Comparison of ENCODE assay signal across 1 cellular context in the genomic region with DNA sequence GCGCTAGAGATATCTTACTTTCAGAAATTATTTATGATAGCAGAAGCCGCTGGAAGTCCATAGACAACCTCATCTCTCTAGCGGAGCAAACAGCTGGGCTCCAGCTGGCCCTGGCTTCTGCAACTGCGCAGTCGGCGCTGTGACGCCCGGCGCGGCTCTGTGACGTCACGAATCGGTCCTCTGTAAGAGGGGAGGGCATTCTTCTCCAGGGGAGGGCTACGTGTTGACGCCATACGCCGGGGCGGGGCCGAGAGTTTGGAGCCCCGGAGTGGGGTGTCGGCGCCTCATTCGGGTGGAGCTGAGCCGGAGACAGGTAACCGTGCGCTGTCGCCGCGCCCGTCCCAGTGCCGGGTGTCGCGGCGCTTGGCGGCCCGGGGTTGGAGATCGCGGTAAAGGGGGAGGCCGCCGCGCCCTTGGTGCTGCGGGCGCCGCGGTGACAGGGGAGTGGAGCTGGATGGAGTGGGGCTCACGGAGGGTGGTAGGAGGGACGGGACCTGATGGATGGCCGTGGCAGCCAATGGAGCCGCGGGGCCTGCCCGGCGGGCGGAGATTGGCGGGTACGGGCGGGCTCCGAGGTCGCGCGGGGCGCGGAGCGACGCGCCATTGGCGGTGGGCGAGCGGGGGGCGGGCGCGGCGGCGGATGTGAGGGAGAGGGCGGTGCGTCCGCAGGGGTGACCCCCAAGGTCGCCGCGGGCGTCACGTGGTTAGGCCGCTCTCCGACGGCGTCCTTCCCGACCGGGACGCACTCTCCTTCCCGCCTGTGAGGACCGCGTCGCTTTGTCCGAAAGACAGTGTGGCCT.
TF ChIP-seq lines count a peak whose summit lies in the region.

A gene (plus strand): TSS at position 287 of the 800 bp plus-strand sequence. CDS start 17,717 bp downstream, outside the sequence.

TF ChIP-seq in WTC11, 78 proteins besides CTCF, POLR2A, EP300 and RAD21 (continued from another document and continues in another):
- TF ChIP-seq, protein P1, sequence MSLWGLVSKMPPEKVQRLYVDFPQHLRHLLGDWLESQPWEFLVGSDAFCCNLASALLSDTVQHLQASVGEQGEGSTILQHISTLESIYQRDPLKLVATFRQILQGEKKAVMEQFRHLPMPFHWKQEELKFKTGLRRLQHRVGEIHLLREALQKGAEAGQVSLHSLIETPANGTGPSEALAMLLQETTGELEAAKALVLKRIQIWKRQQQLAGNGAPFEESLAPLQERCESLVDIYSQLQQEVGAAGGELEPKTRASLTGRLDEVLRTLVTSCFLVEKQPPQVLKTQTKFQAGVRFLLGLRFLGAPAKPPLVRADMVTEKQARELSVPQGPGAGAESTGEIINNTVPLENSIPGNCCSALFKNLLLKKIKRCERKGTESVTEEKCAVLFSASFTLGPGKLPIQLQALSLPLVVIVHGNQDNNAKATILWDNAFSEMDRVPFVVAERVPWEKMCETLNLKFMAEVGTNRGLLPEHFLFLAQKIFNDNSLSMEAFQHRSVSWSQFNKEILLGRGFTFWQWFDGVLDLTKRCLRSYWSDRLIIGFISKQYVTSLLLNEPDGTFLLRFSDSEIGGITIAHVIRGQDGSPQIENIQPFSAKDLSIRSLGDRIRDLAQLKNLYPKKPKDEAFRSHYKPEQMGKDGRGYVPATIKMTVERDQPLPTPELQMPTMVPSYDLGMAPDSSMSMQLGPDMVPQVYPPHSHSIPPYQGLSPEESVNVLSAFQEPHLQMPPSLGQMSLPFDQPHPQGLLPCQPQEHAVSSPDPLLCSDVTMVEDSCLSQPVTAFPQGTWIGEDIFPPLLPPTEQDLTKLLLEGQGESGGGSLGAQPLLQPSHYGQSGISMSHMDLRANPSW (CRISPR knock-in tag; conservative IDR thresholded peaks at IDR 0.05; ENCODE audit: low read depth): no peak
- no peak for TF ChIP-seq JUN (CRISPR knock-in tag; IDR thresholded peaks at IDR 0.05)
- peak; percentile 90 for TF ChIP-seq SP1 (CRISPR knock-in tag; conservative IDR thresholded peaks at IDR 0.05)
- TF ChIP-seq TEAD4 (CRISPR knock-in tag; IDR thresholded peaks at IDR 0.05): no peak
- TF ChIP-seq, protein P2, sequence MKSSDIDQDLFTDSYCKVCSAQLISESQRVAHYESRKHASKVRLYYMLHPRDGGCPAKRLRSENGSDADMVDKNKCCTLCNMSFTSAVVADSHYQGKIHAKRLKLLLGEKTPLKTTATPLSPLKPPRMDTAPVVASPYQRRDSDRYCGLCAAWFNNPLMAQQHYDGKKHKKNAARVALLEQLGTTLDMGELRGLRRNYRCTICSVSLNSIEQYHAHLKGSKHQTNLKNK (CRISPR knock-in tag; IDR thresholded peaks at IDR 0.05): no peak
- TF ChIP-seq SMAD4 (CRISPR knock-in tag; IDR thresholded peaks at IDR 0.05): no peak
- TF ChIP-seq, protein P3, sequence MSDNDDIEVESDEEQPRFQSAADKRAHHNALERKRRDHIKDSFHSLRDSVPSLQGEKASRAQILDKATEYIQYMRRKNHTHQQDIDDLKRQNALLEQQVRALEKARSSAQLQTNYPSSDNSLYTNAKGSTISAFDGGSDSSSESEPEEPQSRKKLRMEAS (CRISPR knock-in tag; IDR thresholded peaks at IDR 0.05): peak; percentile 91
- TF ChIP-seq NR2C2 (CRISPR knock-in tag; IDR thresholded peaks at IDR 0.05): no peak
- TF ChIP-seq ESRRA (CRISPR knock-in tag; IDR thresholded peaks at IDR 0.05; ENCODE audit: borderline replicate concordance): peak; percentile 98
- TF ChIP-seq, protein P4, sequence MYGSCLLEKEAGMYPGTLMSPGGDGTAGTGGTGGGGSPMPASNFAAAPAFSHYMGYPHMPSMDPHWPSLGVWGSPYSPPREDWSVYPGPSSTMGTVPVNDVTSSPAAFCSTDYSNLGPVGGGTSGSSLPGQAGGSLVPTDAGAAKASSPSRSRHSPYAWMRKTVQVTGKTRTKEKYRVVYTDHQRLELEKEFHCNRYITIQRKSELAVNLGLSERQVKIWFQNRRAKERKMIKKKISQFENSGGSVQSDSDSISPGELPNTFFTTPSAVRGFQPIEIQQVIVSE (CRISPR knock-in tag; IDR thresholded peaks at IDR 0.05; ENCODE audit: borderline replicate concordance): no peak
- TF ChIP-seq EMX1 (CRISPR knock-in tag; IDR thresholded peaks at IDR 0.05): no peak
- no peak for TF ChIP-seq PRRX2 (CRISPR knock-in tag; IDR thresholded peaks at IDR 0.05)
- peak; percentile 71; the same call in 1 of the 2 replicates for TF ChIP-seq FOXK1 (CRISPR knock-in tag; IDR thresholded peaks at IDR 0.05)
- TF ChIP-seq, protein P5, sequence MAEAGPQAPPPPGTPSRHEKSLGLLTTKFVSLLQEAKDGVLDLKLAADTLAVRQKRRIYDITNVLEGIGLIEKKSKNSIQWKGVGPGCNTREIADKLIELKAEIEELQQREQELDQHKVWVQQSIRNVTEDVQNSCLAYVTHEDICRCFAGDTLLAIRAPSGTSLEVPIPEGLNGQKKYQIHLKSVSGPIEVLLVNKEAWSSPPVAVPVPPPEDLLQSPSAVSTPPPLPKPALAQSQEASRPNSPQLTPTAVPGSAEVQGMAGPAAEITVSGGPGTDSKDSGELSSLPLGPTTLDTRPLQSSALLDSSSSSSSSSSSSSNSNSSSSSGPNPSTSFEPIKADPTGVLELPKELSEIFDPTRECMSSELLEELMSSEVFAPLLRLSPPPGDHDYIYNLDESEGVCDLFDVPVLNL (CRISPR knock-in tag; IDR thresholded peaks at IDR 0.05; ENCODE audit: borderline replicate concordance, low read depth): no peak
- TF ChIP-seq ZNF263 (CRISPR knock-in tag; IDR thresholded peaks at IDR 0.05; ENCODE audit: low read depth): no peak
- TF ChIP-seq NR3C1 (CRISPR knock-in tag; conservative IDR thresholded peaks at IDR 0.05; ENCODE audit: low read depth): no peak
- no peak for TF ChIP-seq ELF4 (CRISPR knock-in tag; IDR thresholded peaks at IDR 0.05; ENCODE audit: low read depth)
- no peak for TF ChIP-seq JAZF1 (CRISPR knock-in tag; IDR thresholded peaks at IDR 0.05)
- TF ChIP-seq, protein P6, sequence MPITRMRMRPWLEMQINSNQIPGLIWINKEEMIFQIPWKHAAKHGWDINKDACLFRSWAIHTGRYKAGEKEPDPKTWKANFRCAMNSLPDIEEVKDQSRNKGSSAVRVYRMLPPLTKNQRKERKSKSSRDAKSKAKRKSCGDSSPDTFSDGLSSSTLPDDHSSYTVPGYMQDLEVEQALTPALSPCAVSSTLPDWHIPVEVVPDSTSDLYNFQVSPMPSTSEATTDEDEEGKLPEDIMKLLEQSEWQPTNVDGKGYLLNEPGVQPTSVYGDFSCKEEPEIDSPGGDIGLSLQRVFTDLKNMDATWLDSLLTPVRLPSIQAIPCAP (CRISPR knock-in tag; IDR thresholded peaks at IDR 0.05): no peak
- TF ChIP-seq, protein P7, sequence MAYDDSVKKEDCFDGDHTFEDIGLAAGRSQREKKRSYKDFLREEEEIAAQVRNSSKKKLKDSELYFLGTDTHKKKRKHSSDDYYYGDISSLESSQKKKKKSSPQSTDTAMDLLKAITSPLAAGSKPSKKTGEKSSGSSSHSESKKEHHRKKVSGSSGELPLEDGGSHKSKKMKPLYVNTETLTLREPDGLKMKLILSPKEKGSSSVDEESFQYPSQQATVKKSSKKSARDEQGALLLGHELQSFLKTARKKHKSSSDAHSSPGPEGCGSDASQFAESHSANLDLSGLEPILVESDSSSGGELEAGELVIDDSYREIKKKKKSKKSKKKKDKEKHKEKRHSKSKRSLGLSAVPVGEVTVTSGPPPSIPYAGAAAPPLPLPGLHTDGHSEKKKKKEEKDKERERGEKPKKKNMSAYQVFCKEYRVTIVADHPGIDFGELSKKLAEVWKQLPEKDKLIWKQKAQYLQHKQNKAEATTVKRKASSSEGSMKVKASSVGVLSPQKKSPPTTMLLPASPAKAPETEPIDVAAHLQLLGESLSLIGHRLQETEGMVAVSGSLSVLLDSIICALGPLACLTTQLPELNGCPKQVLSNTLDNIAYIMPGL (CRISPR knock-in tag; IDR thresholded peaks at IDR 0.05): no peak
- TF ChIP-seq, protein P8, sequence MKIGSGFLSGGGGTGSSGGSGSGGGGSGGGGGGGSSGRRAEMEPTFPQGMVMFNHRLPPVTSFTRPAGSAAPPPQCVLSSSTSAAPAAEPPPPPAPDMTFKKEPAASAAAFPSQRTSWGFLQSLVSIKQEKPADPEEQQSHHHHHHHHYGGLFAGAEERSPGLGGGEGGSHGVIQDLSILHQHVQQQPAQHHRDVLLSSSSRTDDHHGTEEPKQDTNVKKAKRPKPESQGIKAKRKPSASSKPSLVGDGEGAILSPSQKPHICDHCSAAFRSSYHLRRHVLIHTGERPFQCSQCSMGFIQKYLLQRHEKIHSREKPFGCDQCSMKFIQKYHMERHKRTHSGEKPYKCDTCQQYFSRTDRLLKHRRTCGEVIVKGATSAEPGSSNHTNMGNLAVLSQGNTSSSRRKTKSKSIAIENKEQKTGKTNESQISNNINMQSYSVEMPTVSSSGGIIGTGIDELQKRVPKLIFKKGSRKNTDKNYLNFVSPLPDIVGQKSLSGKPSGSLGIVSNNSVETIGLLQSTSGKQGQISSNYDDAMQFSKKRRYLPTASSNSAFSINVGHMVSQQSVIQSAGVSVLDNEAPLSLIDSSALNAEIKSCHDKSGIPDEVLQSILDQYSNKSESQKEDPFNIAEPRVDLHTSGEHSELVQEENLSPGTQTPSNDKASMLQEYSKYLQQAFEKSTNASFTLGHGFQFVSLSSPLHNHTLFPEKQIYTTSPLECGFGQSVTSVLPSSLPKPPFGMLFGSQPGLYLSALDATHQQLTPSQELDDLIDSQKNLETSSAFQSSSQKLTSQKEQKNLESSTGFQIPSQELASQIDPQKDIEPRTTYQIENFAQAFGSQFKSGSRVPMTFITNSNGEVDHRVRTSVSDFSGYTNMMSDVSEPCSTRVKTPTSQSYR (CRISPR knock-in tag; IDR thresholded peaks at IDR 0.05): no peak
- TF ChIP-seq, protein P9, sequence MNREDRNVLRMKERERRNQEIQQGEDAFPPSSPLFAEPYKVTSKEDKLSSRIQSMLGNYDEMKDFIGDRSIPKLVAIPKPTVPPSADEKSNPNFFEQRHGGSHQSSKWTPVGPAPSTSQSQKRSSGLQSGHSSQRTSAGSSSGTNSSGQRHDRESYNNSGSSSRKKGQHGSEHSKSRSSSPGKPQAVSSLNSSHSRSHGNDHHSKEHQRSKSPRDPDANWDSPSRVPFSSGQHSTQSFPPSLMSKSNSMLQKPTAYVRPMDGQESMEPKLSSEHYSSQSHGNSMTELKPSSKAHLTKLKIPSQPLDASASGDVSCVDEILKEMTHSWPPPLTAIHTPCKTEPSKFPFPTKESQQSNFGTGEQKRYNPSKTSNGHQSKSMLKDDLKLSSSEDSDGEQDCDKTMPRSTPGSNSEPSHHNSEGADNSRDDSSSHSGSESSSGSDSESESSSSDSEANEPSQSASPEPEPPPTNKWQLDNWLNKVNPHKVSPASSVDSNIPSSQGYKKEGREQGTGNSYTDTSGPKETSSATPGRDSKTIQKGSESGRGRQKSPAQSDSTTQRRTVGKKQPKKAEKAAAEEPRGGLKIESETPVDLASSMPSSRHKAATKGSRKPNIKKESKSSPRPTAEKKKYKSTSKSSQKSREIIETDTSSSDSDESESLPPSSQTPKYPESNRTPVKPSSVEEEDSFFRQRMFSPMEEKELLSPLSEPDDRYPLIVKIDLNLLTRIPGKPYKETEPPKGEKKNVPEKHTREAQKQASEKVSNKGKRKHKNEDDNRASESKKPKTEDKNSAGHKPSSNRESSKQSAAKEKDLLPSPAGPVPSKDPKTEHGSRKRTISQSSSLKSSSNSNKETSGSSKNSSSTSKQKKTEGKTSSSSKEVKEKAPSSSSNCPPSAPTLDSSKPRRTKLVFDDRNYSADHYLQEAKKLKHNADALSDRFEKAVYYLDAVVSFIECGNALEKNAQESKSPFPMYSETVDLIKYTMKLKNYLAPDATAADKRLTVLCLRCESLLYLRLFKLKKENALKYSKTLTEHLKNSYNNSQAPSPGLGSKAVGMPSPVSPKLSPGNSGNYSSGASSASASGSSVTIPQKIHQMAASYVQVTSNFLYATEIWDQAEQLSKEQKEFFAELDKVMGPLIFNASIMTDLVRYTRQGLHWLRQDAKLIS (CRISPR knock-in tag; IDR thresholded peaks at IDR 0.05; ENCODE audit: borderline replicate concordance): no peak
- no peak for TF ChIP-seq ZNF121 (CRISPR knock-in tag; IDR thresholded peaks at IDR 0.05)
- TF ChIP-seq, protein P10, sequence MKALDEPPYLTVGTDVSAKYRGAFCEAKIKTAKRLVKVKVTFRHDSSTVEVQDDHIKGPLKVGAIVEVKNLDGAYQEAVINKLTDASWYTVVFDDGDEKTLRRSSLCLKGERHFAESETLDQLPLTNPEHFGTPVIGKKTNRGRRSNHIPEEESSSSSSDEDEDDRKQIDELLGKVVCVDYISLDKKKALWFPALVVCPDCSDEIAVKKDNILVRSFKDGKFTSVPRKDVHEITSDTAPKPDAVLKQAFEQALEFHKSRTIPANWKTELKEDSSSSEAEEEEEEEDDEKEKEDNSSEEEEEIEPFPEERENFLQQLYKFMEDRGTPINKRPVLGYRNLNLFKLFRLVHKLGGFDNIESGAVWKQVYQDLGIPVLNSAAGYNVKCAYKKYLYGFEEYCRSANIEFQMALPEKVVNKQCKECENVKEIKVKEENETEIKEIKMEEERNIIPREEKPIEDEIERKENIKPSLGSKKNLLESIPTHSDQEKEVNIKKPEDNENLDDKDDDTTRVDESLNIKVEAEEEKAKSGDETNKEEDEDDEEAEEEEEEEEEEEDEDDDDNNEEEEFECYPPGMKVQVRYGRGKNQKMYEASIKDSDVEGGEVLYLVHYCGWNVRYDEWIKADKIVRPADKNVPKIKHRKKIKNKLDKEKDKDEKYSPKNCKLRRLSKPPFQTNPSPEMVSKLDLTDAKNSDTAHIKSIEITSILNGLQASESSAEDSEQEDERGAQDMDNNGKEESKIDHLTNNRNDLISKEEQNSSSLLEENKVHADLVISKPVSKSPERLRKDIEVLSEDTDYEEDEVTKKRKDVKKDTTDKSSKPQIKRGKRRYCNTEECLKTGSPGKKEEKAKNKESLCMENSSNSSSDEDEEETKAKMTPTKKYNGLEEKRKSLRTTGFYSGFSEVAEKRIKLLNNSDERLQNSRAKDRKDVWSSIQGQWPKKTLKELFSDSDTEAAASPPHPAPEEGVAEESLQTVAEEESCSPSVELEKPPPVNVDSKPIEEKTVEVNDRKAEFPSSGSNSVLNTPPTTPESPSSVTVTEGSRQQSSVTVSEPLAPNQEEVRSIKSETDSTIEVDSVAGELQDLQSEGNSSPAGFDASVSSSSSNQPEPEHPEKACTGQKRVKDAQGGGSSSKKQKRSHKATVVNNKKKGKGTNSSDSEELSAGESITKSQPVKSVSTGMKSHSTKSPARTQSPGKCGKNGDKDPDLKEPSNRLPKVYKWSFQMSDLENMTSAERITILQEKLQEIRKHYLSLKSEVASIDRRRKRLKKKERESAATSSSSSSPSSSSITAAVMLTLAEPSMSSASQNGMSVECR (CRISPR knock-in tag; IDR thresholded peaks at IDR 0.05; ENCODE audit: borderline replicate concordance): no peak
- TF ChIP-seq, protein P11, sequence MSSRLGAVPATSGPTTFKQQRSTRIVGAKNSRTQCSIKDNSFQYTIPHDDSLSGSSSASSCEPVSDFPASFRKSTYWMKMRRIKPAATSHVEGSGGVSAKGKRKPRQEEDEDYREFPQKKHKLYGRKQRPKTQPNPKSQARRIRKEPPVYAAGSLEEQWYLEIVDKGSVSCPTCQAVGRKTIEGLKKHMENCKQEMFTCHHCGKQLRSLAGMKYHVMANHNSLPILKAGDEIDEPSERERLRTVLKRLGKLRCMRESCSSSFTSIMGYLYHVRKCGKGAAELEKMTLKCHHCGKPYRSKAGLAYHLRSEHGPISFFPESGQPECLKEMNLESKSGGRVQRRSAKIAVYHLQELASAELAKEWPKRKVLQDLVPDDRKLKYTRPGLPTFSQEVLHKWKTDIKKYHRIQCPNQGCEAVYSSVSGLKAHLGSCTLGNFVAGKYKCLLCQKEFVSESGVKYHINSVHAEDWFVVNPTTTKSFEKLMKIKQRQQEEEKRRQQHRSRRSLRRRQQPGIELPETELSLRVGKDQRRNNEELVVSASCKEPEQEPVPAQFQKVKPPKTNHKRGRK (CRISPR knock-in tag; IDR thresholded peaks at IDR 0.05; ENCODE audit: borderline replicate concordance): no peak
- TF ChIP-seq, protein P12, sequence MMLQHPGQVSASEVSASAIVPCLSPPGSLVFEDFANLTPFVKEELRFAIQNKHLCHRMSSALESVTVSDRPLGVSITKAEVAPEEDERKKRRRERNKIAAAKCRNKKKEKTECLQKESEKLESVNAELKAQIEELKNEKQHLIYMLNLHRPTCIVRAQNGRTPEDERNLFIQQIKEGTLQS (CRISPR knock-in tag; conservative IDR thresholded peaks at IDR 0.05): no peak
- TF ChIP-seq FOXJ3 (CRISPR knock-in tag; IDR thresholded peaks at IDR 0.05; ENCODE audit: borderline replicate concordance): no peak
- no peak; the same call in 1 of the 2 replicates for TF ChIP-seq GABPB1 (CRISPR knock-in tag; IDR thresholded peaks at IDR 0.05)
- TF ChIP-seq ZBTB21 (CRISPR knock-in tag; IDR thresholded peaks at IDR 0.05; ENCODE audit: borderline replicate concordance): peak; percentile 96
